Comparison of ENCODE assay signal across 9 cellular contexts in the genomic region with DNA sequence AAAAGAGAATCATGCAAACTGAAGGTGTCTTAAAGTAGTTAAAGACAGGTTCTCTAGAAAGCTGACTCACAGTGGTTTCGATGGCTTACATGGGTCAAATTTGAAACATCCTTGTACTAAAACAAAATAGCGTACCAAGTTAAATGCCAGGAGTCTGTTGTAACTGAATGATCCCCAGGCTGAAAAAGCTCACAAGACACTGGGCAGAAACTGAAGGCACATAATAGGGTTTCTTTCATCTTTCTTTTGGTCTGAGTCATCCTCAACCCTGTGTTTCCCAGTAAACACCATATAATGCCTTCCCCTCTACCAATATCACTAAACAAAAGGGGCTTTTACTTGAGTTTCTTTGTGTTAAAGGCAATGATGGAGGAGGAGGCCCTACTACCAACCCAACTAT. TPM values are rescaled to one million over a fixed set of nuclear protein-coding genes. Genes with fewer than 3 reads are reported as not detected.
DNase-seq lines count a peak whose midpoint lies in the region; ATAC-seq and TF ChIP-seq lines count a peak whose summit lies in the region.
"Had no signal": no experiment of that assay in that cellular context is flagged by ENCODE, and none has a peak within 500 bp of the region (broad histone marks: within the 10 kb centered on the region; RNA-seq: fewer than 3 reads in every experiment).

No MANE protein-coding gene starts in this region.

- H3K4me1 ChIP-seq in GM23338 (ENCODE audit: insufficient read depth) = no peaks in the 10 kb centered on the region
- peaks cover 8% of the 10 kb centered on the region for H3K4me1 ChIP-seq in mesodermal cell (ENCODE audit: control insufficient read depth, insufficient read depth, low read length, poor library complexity, severe bottlenecking)
- H3K4me1 ChIP-seq in ascending aorta = peaks cover 0 to 4% of the 10 kb centered on the region in 2 donors

- H3K36me3 ChIP-seq in GM23338 (ENCODE audit: insufficient read depth) (no peaks in the 10 kb centered on the region), SK-N-MC (ENCODE audit: insufficient read depth, low read length) (peaks cover 4% of the 10 kb centered on the region), mesodermal cell (ENCODE audit: control insufficient read depth, insufficient read depth, low read length) (peaks cover 61% of the 10 kb centered on the region), ascending aorta (peaks cover 0 to 16% of the 10 kb centered on the region in 2 donors)

- peaks cover 7% of the 10 kb centered on the region for H3K79me2 ChIP-seq in GM23338 (replicated peaks; ENCODE audit: insufficient read depth)

- no peaks in the 10 kb centered on the region for H3K9me3 ChIP-seq in SK-N-MC (ENCODE audit: low read depth, low read length)
- no peaks in the 10 kb centered on the region for H3K9me3 ChIP-seq in mesodermal cell (ENCODE audit: control insufficient read depth, low read length)
- H3K9me3 ChIP-seq in ascending aorta = no peaks in the 10 kb centered on the region

- no peak for DNase-seq in GM23338 (ENCODE audit: low spot score)
- DNase-seq in SK-N-MC (ENCODE audit: low read depth, low spot score) = no peak
- no peak for DNase-seq in ascending aorta (ENCODE audit: low spot score in 2 of 2)
- DNase-seq in NCI-H446 (lab: John Stamatoyannopoulos, UW) = no peak
- no peak for DNase-seq in sciatic nerve (ENCODE audit: low spot score)
- DNase-seq in activated naive CD4-positive, alpha-beta T cell treated with Interleukin-2 at 50 U/mL for 16 hours = no peak
- DNase-seq: stimulated activated CD4-positive, alpha-beta T cell treated with anti-CD3 and anti-CD28 coated beads, Interleukin-4, amount 100 ng/mL, for 4 hours had no signal

- H3K4me3 Mint-ChIP-seq in GM23338 = no peak overlapping the region

- ATAC-seq in GM18520 (IDR thresholded peaks at IDR 0.05; ENCODE audit: unreplicated experiment) = peak; percentile 67
- no peak for ATAC-seq in GM23338
- ATAC-seq in sciatic nerve = no peak

- H3F3A ChIP-seq in GM23338 (replicated peaks; ENCODE audit: low read depth) = no peaks in the 10 kb centered on the region

- H3K27ac Mint-ChIP-seq in GM23338 = no peak overlapping the region

- H3K27ac ChIP-seq in GM23338 (ENCODE audit: low read depth) = peak overlapping the region; percentile 26; the same call in 1 of the 2 replicates
- peak overlapping the region; percentile 65 for H3K27ac ChIP-seq in SK-N-MC
- peak overlapping the region; percentile 42 for H3K27ac ChIP-seq in mesodermal cell (ENCODE audit: low read depth, low read length, severe bottlenecking)
- H3K27ac ChIP-seq in ascending aorta = no peak overlapping the region

- WGBS in mesodermal cell (ENCODE audit: insufficient coverage in 2 of 2), 2 experiments = 75% methylated on average over 2 of the region's 2 CpGs; no CpG with 5 or more reads in 1 of the 2 experiments

- H3K4me2 ChIP-seq in GM23338 = no peak overlapping the region

- H3K4me1 Mint-ChIP-seq in GM23338 = no peaks in the 10 kb centered on the region

- H3K27me3 ChIP-seq in GM23338 (ENCODE audit: insufficient read depth) (no peaks in the 10 kb centered on the region), ascending aorta (no peaks in the 10 kb centered on the region)

- H3K4me3 ChIP-seq in GM23338 (no peak overlapping the region), SK-N-MC (no peak overlapping the region), mesodermal cell (ENCODE audit: extremely low read depth, insufficient read depth, low read length, poor library complexity, severe bottlenecking) (no peak overlapping the region), ascending aorta (no peak overlapping the region)

- peaks cover 2% of the 10 kb centered on the region; the same call in 1 of the 3 replicates for H3K36me3 Mint-ChIP-seq in GM23338 (ENCODE audit: low read depth)

- H4K20me1 ChIP-seq in GM23338 (replicated peaks; ENCODE audit: insufficient read depth) = no peaks in the 10 kb centered on the region; the same call in 1 of the 2 replicates

- H3K27me3 Mint-ChIP-seq in GM23338 (ENCODE audit: insufficient read depth, low read depth, poor library complexity) = no peaks in the 10 kb centered on the region

- H2AFZ ChIP-seq in GM23338 = no peak overlapping the region

- H3K9me2 ChIP-seq in GM23338 (ENCODE audit: insufficient read depth) = no peaks in the 10 kb centered on the region

- TF ChIP-seq CTCF in GM23338 (conservative IDR thresholded peaks at IDR 0.05; ENCODE audit: low read depth in 2 of 2) = no peak
- TF ChIP-seq CTCF in ascending aorta (IDR thresholded peaks at IDR 0.05) = no peak

- H3K9ac ChIP-seq in SK-N-MC (ENCODE audit: insufficient read length) = no peak overlapping the region

- intact Hi-C loops in ascending aorta (cut with DNase I) (no loop called here), sciatic nerve (cut with DNase I) (no loop called here)

- no peaks in the 10 kb centered on the region for H3K9me3 Mint-ChIP-seq in GM23338

TF ChIP-seq in GM23338, 12 proteins besides CTCF, POLR2A, EP300 and RAD21 (continues in another document):
- TF ChIP-seq, protein P1, sequence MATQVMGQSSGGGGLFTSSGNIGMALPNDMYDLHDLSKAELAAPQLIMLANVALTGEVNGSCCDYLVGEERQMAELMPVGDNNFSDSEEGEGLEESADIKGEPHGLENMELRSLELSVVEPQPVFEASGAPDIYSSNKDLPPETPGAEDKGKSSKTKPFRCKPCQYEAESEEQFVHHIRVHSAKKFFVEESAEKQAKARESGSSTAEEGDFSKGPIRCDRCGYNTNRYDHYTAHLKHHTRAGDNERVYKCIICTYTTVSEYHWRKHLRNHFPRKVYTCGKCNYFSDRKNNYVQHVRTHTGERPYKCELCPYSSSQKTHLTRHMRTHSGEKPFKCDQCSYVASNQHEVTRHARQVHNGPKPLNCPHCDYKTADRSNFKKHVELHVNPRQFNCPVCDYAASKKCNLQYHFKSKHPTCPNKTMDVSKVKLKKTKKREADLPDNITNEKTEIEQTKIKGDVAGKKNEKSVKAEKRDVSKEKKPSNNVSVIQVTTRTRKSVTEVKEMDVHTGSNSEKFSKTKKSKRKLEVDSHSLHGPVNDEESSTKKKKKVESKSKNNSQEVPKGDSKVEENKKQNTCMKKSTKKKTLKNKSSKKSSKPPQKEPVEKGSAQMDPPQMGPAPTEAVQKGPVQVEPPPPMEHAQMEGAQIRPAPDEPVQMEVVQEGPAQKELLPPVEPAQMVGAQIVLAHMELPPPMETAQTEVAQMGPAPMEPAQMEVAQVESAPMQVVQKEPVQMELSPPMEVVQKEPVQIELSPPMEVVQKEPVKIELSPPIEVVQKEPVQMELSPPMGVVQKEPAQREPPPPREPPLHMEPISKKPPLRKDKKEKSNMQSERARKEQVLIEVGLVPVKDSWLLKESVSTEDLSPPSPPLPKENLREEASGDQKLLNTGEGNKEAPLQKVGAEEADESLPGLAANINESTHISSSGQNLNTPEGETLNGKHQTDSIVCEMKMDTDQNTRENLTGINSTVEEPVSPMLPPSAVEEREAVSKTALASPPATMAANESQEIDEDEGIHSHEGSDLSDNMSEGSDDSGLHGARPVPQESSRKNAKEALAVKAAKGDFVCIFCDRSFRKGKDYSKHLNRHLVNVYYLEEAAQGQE (IDR thresholded peaks at IDR 0.05; ENCODE audit: unreplicated experiment) = no peak
- TF ChIP-seq EZH2 (IDR thresholded peaks at IDR 0.05; ENCODE audit: low read depth, unreplicated experiment) (no peak), JUNB (IDR thresholded peaks at IDR 0.05; ENCODE audit: unreplicated experiment) (no peak), ZNF331 (CRISPR knock-in tag; IDR thresholded peaks at IDR 0.05; ENCODE audit: low read depth) (no peak), ZNF114 (CRISPR knock-in tag; IDR thresholded peaks at IDR 0.05) (no peak), EZH2phosphoT487 (IDR thresholded peaks at IDR 0.05; ENCODE audit: unreplicated experiment) (no peak), POLR2AphosphoS5 (IDR thresholded peaks at IDR 0.05; ENCODE audit: low read depth) (no peak), STAT1 (IDR thresholded peaks at IDR 0.05; ENCODE audit: unreplicated experiment) (no peak), NANOG (IDR thresholded peaks at IDR 0.05; ENCODE audit: borderline replicate concordance) (no peak)

RNA-seq across cellular contexts. Expression of a gene that starts 12.8 kb away (rescaled TPM):
- total RNA-seq in GM23338 (2014; rRNA removed; shearing (Covaris generic)) = 10.2 and 12.5 TPM in 2 replicates
- 3.2 and 3.7 TPM in 2 replicates for polyA plus RNA-seq in GM23338 (2016; fragmentation: Nextera tagmentation; extraction: Ambion mirVana)
- 24.3 TPM for polyA plus RNA-seq in mesodermal cell (2013, experiment 1 of 2)
- 18.4 TPM for polyA plus RNA-seq in mesodermal cell (2013, experiment 2 of 2)
- total RNA-seq in ascending aorta = 73.9 TPM
- total RNA-seq in sciatic nerve = 22.4 TPM

RNA-seq across cellular contexts. Expression of a gene that starts 44.2 kb away (rescaled TPM):
- 107 and 120 TPM in 2 replicates for total RNA-seq in GM23338 (2014; rRNA removed; shearing (Covaris generic))
- 180 and 204 TPM in 2 replicates for polyA plus RNA-seq in GM23338 (2016; fragmentation: Nextera tagmentation; extraction: Ambion mirVana)
- 68.9 TPM for polyA plus RNA-seq in mesodermal cell (2013, experiment 1 of 2)
- polyA plus RNA-seq in mesodermal cell (2013, experiment 2 of 2) = 79.8 TPM
- total RNA-seq in ascending aorta (59.6 TPM), sciatic nerve (100 TPM)

Comparison
In these comparisons a context has a peak if more than half of its experiments do, and no peak if none do; other contexts are left out.
1. H3K27ac ChIP-seq: peak in GM23338 (single experiment), SK-N-MC (single experiment) and mesodermal cell (single experiment); none in ascending aorta (0 of 2).